8 cellular contexts compared by ENCODE assay signal in the genomic region with DNA sequence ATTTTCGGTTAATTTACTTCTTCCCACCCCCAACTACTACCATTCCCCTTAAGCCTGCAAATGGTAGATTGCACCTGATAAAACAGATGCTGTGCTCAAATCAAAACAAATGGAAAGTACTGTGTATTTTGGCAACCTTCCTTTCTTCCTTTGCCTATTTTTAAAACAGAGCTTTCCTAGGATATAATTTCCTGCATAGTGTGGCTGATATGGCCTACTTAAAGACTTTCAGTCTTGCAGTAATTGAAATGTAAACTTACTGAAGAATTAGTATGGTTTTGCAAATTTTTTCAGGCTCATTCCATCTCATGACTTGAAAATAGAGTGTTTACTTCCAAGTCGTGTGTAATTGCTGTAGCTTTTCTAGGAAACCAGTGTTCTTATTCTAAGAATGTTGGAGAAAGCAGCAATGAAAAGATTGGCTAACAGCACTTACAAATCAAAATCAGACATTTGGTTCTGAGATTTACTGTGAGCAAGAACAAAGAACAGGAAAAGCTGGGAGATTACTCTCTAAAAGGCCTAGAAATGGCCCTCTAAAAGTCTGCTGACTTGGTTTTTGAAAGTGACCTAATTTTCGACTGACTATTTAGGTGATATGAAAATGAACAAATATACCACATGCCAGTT. TPM values are rescaled to one million over a fixed set of nuclear protein-coding genes. Genes with fewer than 3 reads are reported as not detected.
DNase-seq lines count a peak whose midpoint lies in the region; ATAC-seq, FAIRE-seq and TF ChIP-seq lines count a peak whose summit lies in the region.

No MANE protein-coding gene starts in this region.

- no peak overlapping the region; the same call in 1 of the 2 replicates for H3K4me3 ChIP-seq in SK-N-MC
- H3K4me3 ChIP-seq in fibroblast of the aortic adventitia (ENCODE audit: low read depth, low read length), result no peak overlapping the region

- H3K36me3 ChIP-seq in SK-N-MC (ENCODE audit: insufficient read depth, low read length), result no peaks in the 10 kb centered on the region; the same call in 1 of the 2 replicates

- no peak for TF ChIP-seq CTCF in fibroblast of the aortic adventitia (IDR thresholded peaks at IDR 0.05; ENCODE audit: insufficient read depth, low read length)

- no peaks in the 10 kb centered on the region for H3K9me3 ChIP-seq in SK-N-MC (ENCODE audit: low read depth, low read length)

- no peak overlapping the region for H3K9ac ChIP-seq in SK-N-MC (ENCODE audit: insufficient read length)

- peak overlapping the region; percentile 67; the same call in 1 of the 2 replicates for H3K27ac ChIP-seq in SK-N-MC

- DNase-seq in NCI-H526 treated with DMSO at 0.1 percent for 48 hours (lab: John Stamatoyannopoulos, UW), result peak; percentile 14
- DNase-seq in NCI-H526 (lab: John Stamatoyannopoulos, UW), result no peak
- DNase-seq in SK-N-MC (ENCODE audit: low read depth, low spot score), result peak; percentile 51
- peak; percentile 72 for DNase-seq in fibroblast of the aortic adventitia (ENCODE audit: low read depth)
- no peak for DNase-seq in sciatic nerve (ENCODE audit: low spot score)
- DNase-seq in urothelium cell line (ENCODE audit: low spot score), result no peak

- intact Hi-C loops in sciatic nerve (cut with DNase I), result no loop called here

- ATAC-seq in sciatic nerve (peak; percentile 88), GM18870 (IDR thresholded peaks at IDR 0.05; ENCODE audit: unreplicated experiment) (no peak), HG03378 (IDR thresholded peaks at IDR 0.05; ENCODE audit: unreplicated experiment) (no peak)

- no peak for FAIRE-seq in urothelium cell line (lab: Jason Lieb, UNC)

RNA-seq across cellular contexts. Expression of a gene that starts 52.0 kb away (rescaled TPM):
- 17.7 and 95.1 TPM in 2 replicates for total RNA-seq in fibroblast of the aortic adventitia (ENCODE audit: low replicate concordance)
- total RNA-seq in sciatic nerve, result 50.7 TPM

Comparison
In these comparisons a context has a peak if more than half of its experiments do, and no peak if none do; other contexts are left out.
1. DNase-seq: peak in NCI-H526 treated with DMSO at 0.1 percent for 48 hours (single experiment), SK-N-MC (single experiment) and fibroblast of the aortic adventitia (single experiment); none in NCI-H526 (0 of 2), sciatic nerve (single experiment) and urothelium cell line (single experiment).